Comparison of ENCODE assay signal across 7 cellular contexts in the genomic region with DNA sequence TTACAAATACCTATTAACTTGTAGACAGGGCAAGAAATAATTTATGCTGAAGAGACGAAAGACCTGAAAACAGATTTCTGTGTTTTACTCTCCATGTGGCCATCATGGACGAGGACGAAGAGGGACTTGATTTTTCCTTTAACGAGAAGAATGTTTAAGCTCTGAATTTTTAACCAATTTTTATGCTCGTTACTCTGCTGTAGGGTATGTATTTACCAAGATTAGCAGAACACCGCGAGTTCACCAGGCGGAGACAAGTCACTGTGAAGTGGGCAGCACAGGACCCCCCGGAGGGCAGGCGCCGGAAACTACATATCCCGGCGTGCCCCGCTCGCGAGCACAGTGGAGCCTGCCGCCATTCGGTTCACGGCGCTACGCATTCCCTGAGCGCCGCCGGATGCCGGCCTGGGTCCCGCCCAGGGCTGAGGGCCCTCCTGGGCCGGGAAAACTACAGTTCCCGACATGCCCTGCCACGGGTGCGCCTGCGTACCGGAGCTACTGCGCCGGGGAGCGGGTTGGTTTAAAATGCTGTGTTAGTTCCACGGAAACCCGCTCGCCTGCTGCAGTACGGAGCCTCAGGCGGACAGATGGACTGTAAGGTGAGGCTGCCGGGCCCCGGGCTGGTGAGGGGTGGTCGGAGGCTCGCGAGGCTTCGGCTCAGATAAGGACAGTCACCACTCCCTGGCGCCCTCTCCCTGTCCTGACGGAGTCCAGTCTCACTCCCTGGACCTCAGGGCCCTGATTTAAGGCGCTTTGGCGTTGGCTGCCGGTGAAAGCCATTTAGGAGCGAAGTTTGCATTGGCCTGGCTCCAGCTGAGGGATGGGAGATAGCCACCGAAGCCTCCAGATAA. TPM values are rescaled to one million over a fixed set of nuclear protein-coding genes. Genes with fewer than 3 reads are reported as not detected.
DNase-seq lines count a peak whose midpoint lies in the region; ATAC-seq and TF ChIP-seq lines count a peak whose summit lies in the region.

A gene (plus strand): TSS at position 536 of the 851 bp plus-strand sequence. CDS start 52 bp downstream, at position 588.

- H3K36me3 ChIP-seq in hepatocyte (replicated peaks; ENCODE audit: insufficient read depth, low read depth) = no peaks in the 10 kb centered on the region

- peak within 1 kb of the TSS; percentile 95 for H2AFZ ChIP-seq in hepatocyte

- H3K79me2 ChIP-seq in hepatocyte = peaks cover 4% of the 10 kb centered on the region

- 7% methylated on average over 51 of the region's 53 CpGs for WGBS in hepatocyte (ENCODE audit: low lambda C conversion rate, missing lambda C conversion rate)

- H4K20me1 ChIP-seq in hepatocyte (ENCODE audit: insufficient read depth, poor library complexity, severe bottlenecking) = no peaks in the 10 kb centered on the region

- H3K4me3 ChIP-seq in astrocyte of the cerebellum (ENCODE audit: low read depth, low read length) (peak within 1 kb of the TSS; percentile 66), hepatocyte (peak within 1 kb of the TSS; percentile 47)

- ATAC-seq in GM18508 (IDR thresholded peaks at IDR 0.05; ENCODE audit: insufficient read depth, unreplicated experiment) (peak; percentile 98), HG02973 (IDR thresholded peaks at IDR 0.05; ENCODE audit: unreplicated experiment) (peak; percentile 100)

- H3K9me2 ChIP-seq in hepatocyte (replicated peaks; ENCODE audit: insufficient read depth) = no peaks in the 10 kb centered on the region

- no peaks in the 10 kb centered on the region for H3K4me1 ChIP-seq in hepatocyte (ENCODE audit: insufficient read depth)

- H3K27me3 ChIP-seq in hepatocyte = no peaks in the 10 kb centered on the region

- H3K4me2 ChIP-seq in hepatocyte = peak within 1 kb of the TSS; percentile 80

- in situ Hi-C loops in astrocyte of the cerebellum (cut with HindIII; ENCODE audit: low sequenced_read_pairs) = no loop called here

- DNase-seq in NCI-H2029 (lab: John Stamatoyannopoulos, UW) (peak; percentile 90), T-helper 22 cell (ENCODE audit: low read depth) (peak; percentile 87), astrocyte of the cerebellum (ENCODE audit: low read depth) (peak; percentile 85), hepatocyte (ENCODE audit: low spot score) (peak; percentile 97), renal cortical epithelial cell (ENCODE audit: low read depth) (peak; percentile 83)

- H3K9me3 ChIP-seq in hepatocyte (ENCODE audit: low read depth) = no peaks in the 10 kb centered on the region

- peak; percentile 33 for TF ChIP-seq CTCF in astrocyte of the cerebellum (IDR thresholded peaks at IDR 0.05; ENCODE audit: low read depth, low read length, missing control alignments)
- TF ChIP-seq CTCF in hepatocyte (IDR thresholded peaks at IDR 0.05; ENCODE audit: poor library complexity) = peak; percentile 29

- H3K27ac ChIP-seq in hepatocyte = no peak within 1 kb of the TSS

RNA-seq across cellular contexts. Expression of the gene that starts here (rescaled TPM):
- total RNA-seq in hepatocyte = 5.5 and 6.2 TPM in 2 replicates
- 5.5 and 6.6 TPM in 2 replicates for polyA plus RNA-seq in hepatocyte
- 3.2 and 4.3 TPM in 2 replicates for total RNA-seq in renal cortical epithelial cell
